ENCODE assay signal across 1 cellular context in genomic region chr1:109099871-109100757, GRCh38.
TF ChIP-seq lines count a peak whose summit lies in the region.

No MANE protein-coding gene starts in this region.

TF ChIP-seq in K562, 482 proteins besides CTCF, POLR2A, EP300 and RAD21 (continued from another document and continues in another):
- no peak; the same call in 1 of the 2 replicates for TF ChIP-seq FOXP4 (CRISPR knock-in tag; IDR thresholded peaks at IDR 0.05; ENCODE audit: borderline replicate concordance)
- no peak for TF ChIP-seq TFAM (CRISPR knock-in tag; conservative IDR thresholded peaks at IDR 0.05)
- TF ChIP-seq CBX5 (IDR thresholded peaks at IDR 0.05; ENCODE audit: borderline replicate concordance, low read depth), result no peak
- peak; percentile 37; the same call in 1 of the 2 replicates for TF ChIP-seq USF1 (CRISPR knock-in tag; IDR thresholded peaks at IDR 0.05)
- peak; percentile 74 for TF ChIP-seq HNRNPLL (IDR thresholded peaks at IDR 0.05; ENCODE audit: low read depth, low read length, poor library complexity, severe bottlenecking)
- no peak for TF ChIP-seq NCOA6 (IDR thresholded peaks at IDR 0.05)
- TF ChIP-seq THRB (CRISPR knock-in tag; conservative IDR thresholded peaks at IDR 0.05), result peak; percentile 97
- no peak for TF ChIP-seq KDM1A (IDR thresholded peaks at IDR 0.05)
- no peak for TF ChIP-seq CBX8 (IDR thresholded peaks at IDR 0.05; ENCODE audit: borderline replicate concordance, extremely low read depth, low read depth, low read length, poor library complexity, severe bottlenecking)
- TF ChIP-seq ARNT (IDR thresholded peaks at IDR 0.05), result peak; percentile 91 to 93
- no peak for TF ChIP-seq BCL6 (CRISPR knock-in tag; IDR thresholded peaks at IDR 0.05)
- peak; percentile 76 for TF ChIP-seq ZBTB2 (IDR thresholded peaks at IDR 0.05)
- peak; percentile 66; the same call in 1 of the 2 replicates for TF ChIP-seq DMBX1 (CRISPR knock-in tag; IDR thresholded peaks at IDR 0.05; ENCODE audit: borderline replicate concordance)
- peak; percentile 25; the same call in 1 of the 2 replicates for TF ChIP-seq ZSCAN32 (CRISPR knock-in tag; IDR thresholded peaks at IDR 0.05)
- no peak; the same call in 1 of the 2 replicates for TF ChIP-seq GTF2E2 (tag; IDR thresholded peaks at IDR 0.05)
- TF ChIP-seq MBD1 (CRISPR knock-in tag; IDR thresholded peaks at IDR 0.05), result no peak
- peak; percentile 93 for TF ChIP-seq ZNF76 (CRISPR knock-in tag; IDR thresholded peaks at IDR 0.05; ENCODE audit: borderline replicate concordance)
- TF ChIP-seq ZHX1 (conservative IDR thresholded peaks at IDR 0.05; ENCODE audit: low read length), result 0 out of 2 replicates have a peak, but pooled peaks have one; percentile 27
- no peak for TF ChIP-seq ZNF785 (CRISPR knock-in tag; IDR thresholded peaks at IDR 0.05)
- TF ChIP-seq ZNF766 (CRISPR knock-in tag; conservative IDR thresholded peaks at IDR 0.05), result peak; percentile 86
- TF ChIP-seq FUS (optimal IDR thresholded peaks at IDR 0.05; ENCODE audit: low read depth, low read length), result peak; percentile 96
- peak; percentile 99 for TF ChIP-seq OTX1 (CRISPR knock-in tag; IDR thresholded peaks at IDR 0.05)
- peak; percentile 87 to 96; a peak in 3 of 4 replicates for TF ChIP-seq NONO (IDR thresholded peaks at IDR 0.05; ENCODE audit: low read depth in 2 of 2, low read length in 1 of 2)
- no peak for TF ChIP-seq SMARCC2 (IDR thresholded peaks at IDR 0.05; ENCODE audit: low read depth)
- TF ChIP-seq MTA3 (IDR thresholded peaks at IDR 0.05; ENCODE audit: borderline replicate concordance), result peak; percentile 99
- peak; percentile 92 for TF ChIP-seq ZBTB1 (CRISPR knock-in tag; IDR thresholded peaks at IDR 0.05; ENCODE audit: borderline replicate concordance, low read depth)
- TF ChIP-seq HMG20A (CRISPR knock-in tag; conservative IDR thresholded peaks at IDR 0.05), result no peak
- TF ChIP-seq ZBTB11 (CRISPR knock-in tag; IDR thresholded peaks at IDR 0.05), result peak in 1 of 3 experiments; percentile 48; a peak in 1 of 6 replicates
- TF ChIP-seq ZNF224 (CRISPR knock-in tag; IDR thresholded peaks at IDR 0.05), result no peak
- TF ChIP-seq PTTG1 (tag; IDR thresholded peaks at IDR 0.05; ENCODE audit: low read depth), result no peak
- peak; percentile 84 for TF ChIP-seq CTBP1 (IDR thresholded peaks at IDR 0.05; ENCODE audit: borderline replicate concordance)
- TF ChIP-seq ELF2 (CRISPR knock-in tag; IDR thresholded peaks at IDR 0.05), result peak; percentile 92
- TF ChIP-seq ZNF165 (CRISPR knock-in tag; IDR thresholded peaks at IDR 0.05; ENCODE audit: borderline replicate concordance), result no peak; the same call in 1 of the 2 replicates
- no peak for TF ChIP-seq ZNF133 (CRISPR knock-in tag; IDR thresholded peaks at IDR 0.05)
- peak; percentile 58 for TF ChIP-seq GMEB1 (CRISPR knock-in tag; IDR thresholded peaks at IDR 0.05)
- no peak for TF ChIP-seq HDGF (IDR thresholded peaks at IDR 0.05)
- peak; percentile 97 for TF ChIP-seq TAF9B (IDR thresholded peaks at IDR 0.05; ENCODE audit: partially characterized antibody)
- peak; percentile 83; the same call in 1 of the 2 replicates for TF ChIP-seq ZNF695 (CRISPR knock-in tag; IDR thresholded peaks at IDR 0.05)
- TF ChIP-seq TFE3 (CRISPR knock-in tag; IDR thresholded peaks at IDR 0.05), result peak; percentile 5; the same call in 1 of the 2 replicates
- TF ChIP-seq YY1 (IDR thresholded peaks at IDR 0.05; ENCODE audit: borderline replicate concordance in 1 of 3, control insufficient read depth in 1 of 3, extremely low read depth in 1 of 3, insufficient read depth in 3 of 3, insufficient read length in 1 of 3, insufficient replicate concordance in 2 of 3, low read depth in 1 of 3, low read length in 2 of 3), result peak in 2 of 3 experiments; percentile 72 to 75
- no peak for TF ChIP-seq ELK1 (CRISPR knock-in tag; IDR thresholded peaks at IDR 0.05)
- peak; percentile 84 for TF ChIP-seq SAP30 (IDR thresholded peaks at IDR 0.05; ENCODE audit: borderline replicate concordance, insufficient read depth, low read depth, low read length, poor library complexity, severe bottlenecking)
- TF ChIP-seq LCOR (CRISPR knock-in tag; IDR thresholded peaks at IDR 0.05), result peak; percentile 100
- TF ChIP-seq JUN (IDR thresholded peaks at IDR 0.05; ENCODE audit: borderline replicate concordance, low read depth, low read length), result peak; percentile 74; the same call in 1 of the 2 replicates
- peak; percentile 94 for TF ChIP-seq JUN (CRISPR knock-in tag; IDR thresholded peaks at IDR 0.05; ENCODE audit: borderline replicate concordance)
